Comparison of ENCODE assay signal across 26 cellular contexts in genomic region chr12:52075409-52075724, GRCh38. TPM values are rescaled to one million over a fixed set of nuclear protein-coding genes. Genes with fewer than 3 reads are reported as not detected.
DNase-seq lines count a peak whose midpoint lies in the region; ATAC-seq and TF ChIP-seq lines count a peak whose summit lies in the region.
"Had no signal": no experiment of that assay in that cellular context is flagged by ENCODE, and none has a peak within 500 bp of the region (broad histone marks: within the 10 kb centered on the region; RNA-seq: fewer than 3 reads in every experiment).

No MANE protein-coding gene starts in this region.

- H3K27ac Mint-ChIP-seq in HFFc6 (peak overlapping the region; percentile 54; the same call in 1 of the 2 replicates), neural crest cell (ENCODE audit: unreplicated experiment) (no peak overlapping the region)
- H3K27ac Mint-ChIP-seq: activated CD4-positive, alpha-beta memory T cell treated with anti-CD3 and anti-CD28 coated beads for 36 hours; activated T-helper 1 cell treated with anti-CD3 and anti-CD28 coated beads, Interleukin-12 subunit alpha, Interleukin-12 subunit beta, Interleukin-2, Interleukin-4 antibody, amounts not matched to agents 30 ng/mL and 10 ng/mL and 1 ng/mL, durations not matched to agents 14 hours and 24 hours and 36 hours; CD4-positive, CD25-positive, alpha-beta regulatory T cell; dendritic cell treated with granulocyte-macrophage colony-stimulating factor and Interleukin-4, amounts not matched to agents 40 ng/mL and 50 ng/mL, for 4 days had no signal

- no peaks in the 10 kb centered on the region for H3K9me3 ChIP-seq in esophagus muscularis mucosa
- no peaks in the 10 kb centered on the region for H3K9me3 ChIP-seq in upper lobe of right lung
- H3K9me3 ChIP-seq in right cardiac atrium (ENCODE audit: control insufficient read depth, low read length): no peaks in the 10 kb centered on the region
- no peaks in the 10 kb centered on the region for H3K9me3 ChIP-seq in hepatocyte (ENCODE audit: low read depth)
- H3K9me3 ChIP-seq: suprapubic skin had no signal

- H3K27me3 Mint-ChIP-seq in HFFc6 (ENCODE audit: insufficient read depth) (peaks cover 3% of the 10 kb centered on the region), neural crest cell (ENCODE audit: low read depth) (no peaks in the 10 kb centered on the region)
- H3K27me3 Mint-ChIP-seq: activated CD4-positive, alpha-beta memory T cell treated with anti-CD3 and anti-CD28 coated beads for 36 hours; central memory CD8-positive, alpha-beta T cell; dendritic cell treated with granulocyte-macrophage colony-stimulating factor and Interleukin-4, amounts not matched to agents 40 ng/mL and 50 ng/mL, for 4 days; stimulated activated naive B cell treated with anti-CD40 and anti-IgM and Interleukin-4, amounts not matched to agents 10 μg/mL and 1 μg/mL and 100 μg/mL, for 72 hours had no signal

- DNase-seq in HFFc6 (peak; percentile 60), esophagus muscularis mucosa (ENCODE audit: extremely low spot score) (no peak), neural crest cell (ENCODE audit: low read depth, low spot score) (no peak), upper lobe of right lung (peak; percentile 11), right cardiac atrium (no peak), erythroblast (lab: John Stamatoyannopoulos, UW) (no peak), hepatocyte (ENCODE audit: low spot score) (no peak), GM20000 (ENCODE audit: low spot score) (no peak)
- DNase-seq: activated CD4-positive, alpha-beta memory T cell treated with anti-CD3 and anti-CD28 coated beads for 36 hours; activated CD4-positive, alpha-beta T cell treated with anti-CD3 and anti-CD28 coated beads for 1 hour; activated naive CD4-positive, alpha-beta T cell treated with Interleukin-2 at 50 U/mL for 16 hours; CD4-positive, CD25-positive, alpha-beta regulatory T cell; hypothalamus; immature natural killer cell; mesendoderm; Right ventricle myocardium superior; stimulated activated naive B cell treated with anti-CD40 and anti-IgM and Interleukin-4, amounts not matched to agents 10 μg/mL and 1 μg/mL and 100 μg/mL, for 72 hours had no signal

- TF ChIP-seq CTCF in HFFc6 (IDR thresholded peaks at IDR 0.05): no peak
- TF ChIP-seq CTCF in esophagus muscularis mucosa (IDR thresholded peaks at IDR 0.05): no peak
- no peak for TF ChIP-seq CTCF in neural crest cell (conservative IDR thresholded peaks at IDR 0.05)
- TF ChIP-seq CTCF in upper lobe of right lung (IDR thresholded peaks at IDR 0.05): no peak
- no peak for TF ChIP-seq CTCF in hepatocyte (IDR thresholded peaks at IDR 0.05; ENCODE audit: poor library complexity)
- TF ChIP-seq CTCF in GM20000 (IDR thresholded peaks at IDR 0.05; ENCODE audit: extremely low read depth, missing control alignments): no peak

- H3K36me3 ChIP-seq in esophagus muscularis mucosa (peaks cover 19 to 79% (median 65%) of the 10 kb centered on the region in 4 donors), upper lobe of right lung (peaks cover 47% of the 10 kb centered on the region), hepatocyte (replicated peaks; ENCODE audit: insufficient read depth, low read depth) (no peaks in the 10 kb centered on the region)

- H3K9me3 Mint-ChIP-seq in HFFc6 (no peaks in the 10 kb centered on the region), neural crest cell (no peaks in the 10 kb centered on the region)
- H3K9me3 Mint-ChIP-seq: activated CD4-positive, alpha-beta memory T cell treated with anti-CD3 and anti-CD28 coated beads for 36 hours; activated T-helper 1 cell treated with anti-CD3 and anti-CD28 coated beads, Interleukin-12 subunit alpha, Interleukin-12 subunit beta, Interleukin-2, Interleukin-4 antibody, amounts not matched to agents 30 ng/mL and 10 ng/mL and 1 ng/mL, durations not matched to agents 14 hours and 24 hours and 36 hours; CD4-positive, CD25-positive, alpha-beta regulatory T cell; central memory CD8-positive, alpha-beta T cell; dendritic cell treated with granulocyte-macrophage colony-stimulating factor and Interleukin-4, amounts not matched to agents 40 ng/mL and 50 ng/mL, for 4 days; immature natural killer cell; stimulated activated naive B cell treated with anti-CD40 and anti-IgM and Interleukin-4, amounts not matched to agents 10 μg/mL and 1 μg/mL and 100 μg/mL, for 72 hours had no signal

- peaks cover 26% of the 10 kb centered on the region for H4K20me1 ChIP-seq in hepatocyte (ENCODE audit: insufficient read depth, poor library complexity, severe bottlenecking)

- H3K4me2 ChIP-seq in hepatocyte: no peak overlapping the region
- H3K4me2 ChIP-seq: KMS-11 had no signal

- no peaks in the 10 kb centered on the region for H3K9me2 ChIP-seq in hepatocyte (replicated peaks; ENCODE audit: insufficient read depth)

- TF ChIP-seq POLR2A in esophagus muscularis mucosa (IDR thresholded peaks at IDR 0.05; ENCODE audit: low read depth) (no peak), erythroblast (IDR thresholded peaks at IDR 0.05; ENCODE audit: low read length) (no peak)

- peaks cover 47% of the 10 kb centered on the region for H3K36me3 Mint-ChIP-seq in HFFc6 (ENCODE audit: low read depth)
- H3K36me3 Mint-ChIP-seq in neural crest cell (ENCODE audit: low read depth): peaks cover 14% of the 10 kb centered on the region

- intact Hi-C loops in esophagus muscularis mucosa (cut with DNase I) (no loop called here), upper lobe of right lung (cut with DNase I) (no loop called here), right cardiac atrium (cut with DNase I) (loop anchor here in 1 of 4 donors (10.0 kb wide), 1 partner anchor 171 kb away; the partner anchor contains the start of gene ACVRL1)

- ATAC-seq in upper lobe of right lung (peak; percentile 36), right cardiac atrium (no peak)
- ATAC-seq: left lobe of liver; Panc1; stimulated activated naive B cell treated with anti-CD40 and anti-IgM and Interleukin-4, amounts not matched to agents 10 μg/mL and 1 μg/mL and 100 μg/mL, for 72 hours had no signal

- H3K4me1 ChIP-seq in esophagus muscularis mucosa (peaks cover 36 to 70% (median 59%) of the 10 kb centered on the region in 4 donors), upper lobe of right lung (peaks cover 12% of the 10 kb centered on the region), right cardiac atrium (ENCODE audit: control insufficient read depth, insufficient read depth, low read length) (peaks cover 2% of the 10 kb centered on the region), hepatocyte (ENCODE audit: insufficient read depth) (peaks cover 8% of the 10 kb centered on the region)

- no peaks in the 10 kb centered on the region for H3K27me3 ChIP-seq in esophagus muscularis mucosa
- H3K27me3 ChIP-seq in upper lobe of right lung: no peaks in the 10 kb centered on the region
- H3K27me3 ChIP-seq in right cardiac atrium (ENCODE audit: control insufficient read depth, insufficient read depth): no peaks in the 10 kb centered on the region
- no peaks in the 10 kb centered on the region for H3K27me3 ChIP-seq in hepatocyte
- H3K27me3 ChIP-seq: suprapubic skin had no signal

- H3K4me1 Mint-ChIP-seq in HFFc6 (ENCODE audit: low read depth) (peaks cover 67% of the 10 kb centered on the region), neural crest cell (peaks cover 33% of the 10 kb centered on the region)

- H2AFZ ChIP-seq in hepatocyte: no peak overlapping the region

- H3K4me3 Mint-ChIP-seq in HFFc6 (peak overlapping the region; percentile 20; the same call in 1 of the 2 replicates), neural crest cell (peak overlapping the region; percentile 44)
- H3K4me3 Mint-ChIP-seq: activated CD4-positive, alpha-beta memory T cell treated with anti-CD3 and anti-CD28 coated beads for 36 hours; activated T-helper 1 cell treated with anti-CD3 and anti-CD28 coated beads, Interleukin-12 subunit alpha, Interleukin-12 subunit beta, Interleukin-2, Interleukin-4 antibody, amounts not matched to agents 30 ng/mL and 10 ng/mL and 1 ng/mL, durations not matched to agents 14 hours and 24 hours and 36 hours; CD4-positive, CD25-positive, alpha-beta regulatory T cell; central memory CD8-positive, alpha-beta T cell; dendritic cell treated with granulocyte-macrophage colony-stimulating factor and Interleukin-4, amounts not matched to agents 40 ng/mL and 50 ng/mL, for 4 days; immature natural killer cell; stimulated activated naive B cell treated with anti-CD40 and anti-IgM and Interleukin-4, amounts not matched to agents 10 μg/mL and 1 μg/mL and 100 μg/mL, for 72 hours had no signal

- H3K27ac ChIP-seq in esophagus muscularis mucosa (replicated peaks in 1 of 4): peak overlapping the region in 3 of 4 donors; percentile 33 to 51 (median 49)
- no peak overlapping the region for H3K27ac ChIP-seq in upper lobe of right lung
- H3K27ac ChIP-seq in right cardiac atrium (ENCODE audit: low read length): no peak overlapping the region
- no peak overlapping the region for H3K27ac ChIP-seq in hepatocyte
- H3K27ac ChIP-seq: KMS-11, skin epidermis, suprapubic skin had no signal

- TF ChIP-seq EP300 in esophagus muscularis mucosa (IDR thresholded peaks at IDR 0.05): no peak

- H3K79me2 ChIP-seq in hepatocyte: peaks cover 51% of the 10 kb centered on the region

- H3K4me3 ChIP-seq in esophagus muscularis mucosa (no peak overlapping the region), upper lobe of right lung (no peak overlapping the region), right cardiac atrium (ENCODE audit: low read length) (no peak overlapping the region), hepatocyte (no peak overlapping the region)
- H3K4me3 ChIP-seq: skin epidermis, suprapubic skin had no signal

RNA-seq across cellular contexts. Expression of gene SMIM41, which starts 4.1 kb away (rescaled TPM):
- total RNA-seq in HFFc6 (2021; fragmentation: NEBNext Ultra II Directional; extraction: Animal tissue kit (Norgen Biotek cat#: 25700)): not detected
- total RNA-seq in esophagus muscularis mucosa (10 to 100 TPM in 1 of 4 donors, 1 to 10 TPM in 3; 2.1 to 26.6 (median 5.6) TPM), neural crest cell (not detected in 2 replicates), upper lobe of right lung (6.1 TPM), right cardiac atrium (under 1 TPM in 3 of 4 donors, not detected in 1; 0.31 to 0.95 (median 0.44) TPM), hepatocyte (not detected in 2 replicates)
- polyA plus RNA-seq in right cardiac atrium (0.61 TPM), hepatocyte (0.15 TPM in 1 of 2 replicates, not detected in the other)
- total RNA-seq: activated CD4-positive, alpha-beta memory T cell treated with anti-CD3 and anti-CD28 coated beads for 36 hours; activated T-helper 1 cell treated with anti-CD3 and anti-CD28 coated beads, Interleukin-12 subunit alpha, Interleukin-12 subunit beta, Interleukin-2, Interleukin-4 antibody, amounts not matched to agents 30 ng/mL and 10 ng/mL and 1 ng/mL, durations not matched to agents 14 hours and 24 hours and 36 hours; left lobe of liver; T-helper 2 cell treated with Interferon-gamma antibody and Interleukin-4, amounts not matched to agents 100 ng/mL and 5 ng/mL, for 36 hours had no signal
- polyA plus RNA-seq: CD4-positive, CD25-positive, alpha-beta regulatory T cell; immature natural killer cell had no signal

RNA-seq across cellular contexts. Expression of gene ATG101, which starts 5.6 kb away (rescaled TPM):
- 10 to 100 TPM; 62.1 to 73.6 (median 66.6) TPM for total RNA-seq in HFFc6 (2021; fragmentation: NEBNext Ultra II Directional; extraction: Animal tissue kit (Norgen Biotek cat#: 25700))
- 10 to 100 TPM; 30.3 to 71.4 (median 61.2) TPM for total RNA-seq in esophagus muscularis mucosa
- 32.1 and 34.3 TPM in 2 replicates for total RNA-seq in neural crest cell
- total RNA-seq in upper lobe of right lung: 37.3 TPM
- 10 to 100 TPM; 24.8 to 30.2 (median 26.9) TPM for total RNA-seq in right cardiac atrium
- 33.0 TPM for polyA plus RNA-seq in right cardiac atrium
- 55.9 and 61.6 TPM in 2 replicates for total RNA-seq in hepatocyte
- 52.0 and 57.7 TPM in 2 replicates for polyA plus RNA-seq in hepatocyte

RNA-seq across cellular contexts. Expression of gene NR4A1, which starts 24.1 kb away (rescaled TPM):
- total RNA-seq in HFFc6 (2021; fragmentation: NEBNext Ultra II Directional; extraction: Animal tissue kit (Norgen Biotek cat#: 25700)): 10 to 100 TPM; 10.3 to 46.6 (median 43.6) TPM
- total RNA-seq in esophagus muscularis mucosa (10 to 100 TPM; 26.2 to 88.1 (median 59.4) TPM), neural crest cell (51.0 and 52.8 TPM in 2 replicates), upper lobe of right lung (67.0 TPM), right cardiac atrium (100 to 1,000 TPM in 2 of 4 donors, 10 to 100 TPM in 2; 50.2 to 238 (median 85.2) TPM), hepatocyte (39.2 and 59.2 TPM in 2 replicates)
- polyA plus RNA-seq in right cardiac atrium (417 TPM), hepatocyte (131 and 165 TPM in 2 replicates)

Comparison
In these comparisons a context has a peak if more than half of its experiments do, and no peak if none do; other contexts are left out.
1. DNase-seq: peak in HFFc6 (single experiment) and upper lobe of right lung (single experiment); none in esophagus muscularis mucosa (single experiment), neural crest cell (single experiment), right cardiac atrium (0 of 3), erythroblast (0 of 2), hepatocyte (single experiment) and GM20000 (single experiment).
2. H3K27ac ChIP-seq: peak in esophagus muscularis mucosa (3 of 4); none in upper lobe of right lung (single experiment), right cardiac atrium (single experiment) and hepatocyte (single experiment).